ENCODE assay signal across 8 cellular contexts in genomic region chr2:231190531-231191197, GRCh38. TPM values are rescaled to one million over a fixed set of nuclear protein-coding genes. Genes with fewer than 3 reads are reported as not detected.
DNase-seq lines count a peak whose midpoint lies in the region; ATAC-seq and TF ChIP-seq lines count a peak whose summit lies in the region.

No MANE protein-coding gene starts in this region.

- H3K4me1 ChIP-seq in fibroblast of lung (ENCODE audit: control insufficient read depth, extremely low read depth, insufficient read depth, low read length) (peaks cover 20% of the 10 kb centered on the region), mesodermal cell (ENCODE audit: control insufficient read depth, insufficient read depth, low read length, poor library complexity, severe bottlenecking) (peaks cover 8% of the 10 kb centered on the region), thyroid gland (peaks cover 8 to 30% of the 10 kb centered on the region in 2 donors)

- no peaks in the 10 kb centered on the region for H3K79me2 ChIP-seq in fibroblast of lung (ENCODE audit: control insufficient read depth, insufficient read depth, low read length)

- H3K27me3 Mint-ChIP-seq in WTC11 (ENCODE audit: low read depth): no peaks in the 10 kb centered on the region

- ATAC-seq in WTC11: peak; percentile 75

- H3K36me3 ChIP-seq in fibroblast of lung (ENCODE audit: control insufficient read depth, insufficient read depth, low read length) (no peaks in the 10 kb centered on the region), mesodermal cell (ENCODE audit: control insufficient read depth, insufficient read depth, low read length) (no peaks in the 10 kb centered on the region), thyroid gland (no peaks in the 10 kb centered on the region)

- CTCF ChIA-PET in WTC11 (lab: Charles Lee): interaction anchor here (0.9 to 2.1 kb wide), 6 partner anchors 8 to 261 kb away, joined by 3 to 11 read pairs (median 6); no protein-coding TSS in a partner anchor

- H3K9me3 Mint-ChIP-seq in WTC11: no peaks in the 10 kb centered on the region

- TF ChIP-seq CTCF in WTC11 (IDR thresholded peaks at IDR 0.05) (no peak), fibroblast of lung (conservative IDR thresholded peaks at IDR 0.05 in 1 of 2, IDR thresholded peaks at IDR 0.05 in 1 of 2; ENCODE audit: low read depth in 1 of 2, low read length in 2 of 2) (no peak), thyroid gland (IDR thresholded peaks at IDR 0.05) (peak in 4 of 6 experiments; percentile 7 to 35 (median 13))

- H3K27ac ChIP-seq in fibroblast of lung (ENCODE audit: insufficient read depth, low read length): peak overlapping the region; percentile 72
- peak overlapping the region; percentile 24 for H3K27ac ChIP-seq in mesodermal cell (ENCODE audit: low read depth, low read length, severe bottlenecking)
- H3K27ac ChIP-seq in thyroid gland: peak overlapping the region; percentile 85 to 96 (median 86)

- no peaks in the 10 kb centered on the region for H3K9me3 ChIP-seq in fibroblast of lung (ENCODE audit: control insufficient read depth, insufficient read depth, low read depth, low read length)
- no peaks in the 10 kb centered on the region for H3K9me3 ChIP-seq in mesodermal cell (ENCODE audit: control insufficient read depth, low read length)
- H3K9me3 ChIP-seq in thyroid gland: no peaks in the 10 kb centered on the region

- WGBS in mesodermal cell (ENCODE audit: insufficient coverage in 2 of 2), 2 experiments: 44 to 53% methylated on average over 24 to 42 of the region's 42 CpGs
- WGBS in thyroid gland, 2 donors: 11 to 15% methylated on average over 15 to 20 of the region's 42 CpGs

- peak overlapping the region; percentile 69 for H3K9ac ChIP-seq in fibroblast of lung (ENCODE audit: insufficient read depth, low read length)

- no peak for TF ChIP-seq POLR2A in thyroid gland (IDR thresholded peaks at IDR 0.05)

- POLR2A ChIA-PET in WTC11 (lab: Charles Lee): interaction anchor here (0.7 to 1.2 kb wide), 3 partner anchors 262 to 293 kb away, joined by 3 to 5 read pairs (median 5); no protein-coding TSS in a partner anchor

- H3K27me3 ChIP-seq in fibroblast of lung (ENCODE audit: control insufficient read depth, insufficient read depth, low read length) (no peaks in the 10 kb centered on the region), thyroid gland (no peaks in the 10 kb centered on the region)

- peak overlapping the region; percentile 52 for H3K4me3 Mint-ChIP-seq in WTC11

- H3K36me3 Mint-ChIP-seq in WTC11: no peaks in the 10 kb centered on the region

- peak overlapping the region; percentile 58 for H3K4me2 ChIP-seq in fibroblast of lung (ENCODE audit: extremely low read depth, insufficient read depth, low read length)

- no peak overlapping the region for H3K27ac Mint-ChIP-seq in WTC11

- peak overlapping the region; percentile 26 for H2AFZ ChIP-seq in fibroblast of lung (ENCODE audit: low read length)

- H3K4me3 ChIP-seq in fibroblast of lung (replicated peaks in 1 of 4; ENCODE audit: control extremely low read depth in 1 of 4, insufficient read depth in 1 of 4, low read depth in 3 of 4, low read length in 4 of 4) (peak overlapping the region in 3 of 4 experiments; percentile 7 to 47 (median 17)), mesodermal cell (ENCODE audit: extremely low read depth, insufficient read depth, low read length, poor library complexity, severe bottlenecking) (no peak overlapping the region), thyroid gland (replicated peaks in 1 of 3) (peak overlapping the region; percentile 10 to 32 (median 13))

- H3K4me1 Mint-ChIP-seq in WTC11: peaks cover 33% of the 10 kb centered on the region

- intact Hi-C loops in thyroid gland (cut with DNase I): loop anchor here (5.0 kb wide), 1 partner anchor 88 kb away; no protein-coding TSS in a partner anchor

- DNase-seq in WTC11 (ENCODE audit: low spot score): peak; percentile 70
- DNase-seq in fibroblast of lung (ENCODE audit: low read depth in 2 of 2): peak; percentile 48 to 66
- DNase-seq in thyroid gland: peak; percentile 75 to 77
- DNase-seq in activated CD4-positive, CD25-positive, alpha-beta regulatory T cell treated with anti-CD3 and anti-CD28 coated beads, Interleukin-2, amount 50 U/mL, for 72 hours: no peak
- no peak for DNase-seq in cortex of kidney (lab: John Stamatoyannopoulos, UW)
- no peak for DNase-seq in stimulated activated CD4-positive, alpha-beta T cell treated with anti-CD3 and anti-CD28 coated beads, Interleukin-2, amount 100 ng/mL, for 48 hours
- DNase-seq in NCI-H748 treated with DMSO at 0.1 percent for 48 hours (lab: John Stamatoyannopoulos, UW): no peak

- H4K20me1 ChIP-seq in fibroblast of lung (ENCODE audit: control insufficient read depth, extremely low read depth, insufficient read depth, low read length): no peaks in the 10 kb centered on the region

TF ChIP-seq in WTC11, 78 proteins besides CTCF, POLR2A, EP300 and RAD21 (continues in another document):
- peak; percentile 87 for TF ChIP-seq ZNF423 (CRISPR knock-in tag; IDR thresholded peaks at IDR 0.05)
- 0 out of 2 replicates have a peak, but pooled peaks have one; percentile 33 for TF ChIP-seq ZNF219 (CRISPR knock-in tag; IDR thresholded peaks at IDR 0.05; ENCODE audit: borderline replicate concordance)
- TF ChIP-seq, protein P1, sequence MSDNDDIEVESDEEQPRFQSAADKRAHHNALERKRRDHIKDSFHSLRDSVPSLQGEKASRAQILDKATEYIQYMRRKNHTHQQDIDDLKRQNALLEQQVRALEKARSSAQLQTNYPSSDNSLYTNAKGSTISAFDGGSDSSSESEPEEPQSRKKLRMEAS (CRISPR knock-in tag; IDR thresholded peaks at IDR 0.05): peak; percentile 40; the same call in 1 of the 2 replicates
- 0 out of 2 replicates have a peak, but pooled peaks have one; percentile 45 for TF ChIP-seq MYBL2 (CRISPR knock-in tag; IDR thresholded peaks at IDR 0.05)
- TF ChIP-seq ZNF121 (CRISPR knock-in tag; IDR thresholded peaks at IDR 0.05): 0 out of 2 replicates have a peak, but pooled peaks have one; percentile 47
- TF ChIP-seq, protein P2, sequence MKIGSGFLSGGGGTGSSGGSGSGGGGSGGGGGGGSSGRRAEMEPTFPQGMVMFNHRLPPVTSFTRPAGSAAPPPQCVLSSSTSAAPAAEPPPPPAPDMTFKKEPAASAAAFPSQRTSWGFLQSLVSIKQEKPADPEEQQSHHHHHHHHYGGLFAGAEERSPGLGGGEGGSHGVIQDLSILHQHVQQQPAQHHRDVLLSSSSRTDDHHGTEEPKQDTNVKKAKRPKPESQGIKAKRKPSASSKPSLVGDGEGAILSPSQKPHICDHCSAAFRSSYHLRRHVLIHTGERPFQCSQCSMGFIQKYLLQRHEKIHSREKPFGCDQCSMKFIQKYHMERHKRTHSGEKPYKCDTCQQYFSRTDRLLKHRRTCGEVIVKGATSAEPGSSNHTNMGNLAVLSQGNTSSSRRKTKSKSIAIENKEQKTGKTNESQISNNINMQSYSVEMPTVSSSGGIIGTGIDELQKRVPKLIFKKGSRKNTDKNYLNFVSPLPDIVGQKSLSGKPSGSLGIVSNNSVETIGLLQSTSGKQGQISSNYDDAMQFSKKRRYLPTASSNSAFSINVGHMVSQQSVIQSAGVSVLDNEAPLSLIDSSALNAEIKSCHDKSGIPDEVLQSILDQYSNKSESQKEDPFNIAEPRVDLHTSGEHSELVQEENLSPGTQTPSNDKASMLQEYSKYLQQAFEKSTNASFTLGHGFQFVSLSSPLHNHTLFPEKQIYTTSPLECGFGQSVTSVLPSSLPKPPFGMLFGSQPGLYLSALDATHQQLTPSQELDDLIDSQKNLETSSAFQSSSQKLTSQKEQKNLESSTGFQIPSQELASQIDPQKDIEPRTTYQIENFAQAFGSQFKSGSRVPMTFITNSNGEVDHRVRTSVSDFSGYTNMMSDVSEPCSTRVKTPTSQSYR (CRISPR knock-in tag; IDR thresholded peaks at IDR 0.05): no peak
- TF ChIP-seq GTF2I (CRISPR knock-in tag; conservative IDR thresholded peaks at IDR 0.05): no peak
- TF ChIP-seq ETV6 (CRISPR knock-in tag; IDR thresholded peaks at IDR 0.05): peak; percentile 56; the same call in 1 of the 2 replicates
- TF ChIP-seq FOXK1 (CRISPR knock-in tag; IDR thresholded peaks at IDR 0.05): peak; percentile 34; the same call in 1 of the 2 replicates
- peak; percentile 79; the same call in 1 of the 2 replicates for TF ChIP-seq SMAD4 (CRISPR knock-in tag; IDR thresholded peaks at IDR 0.05)
- no peak for TF ChIP-seq JAZF1 (CRISPR knock-in tag; IDR thresholded peaks at IDR 0.05)
- no peak for TF ChIP-seq STAT6 (CRISPR knock-in tag; conservative IDR thresholded peaks at IDR 0.05; ENCODE audit: low read depth)

RNA-seq across cellular contexts. Expression of gene ARMC9, which starts 7.8 kb away (rescaled TPM):
- total RNA-seq in WTC11 (2021): 34.5 to 37.5 TPM (median 34.9 TPM) in 3 replicates
- total RNA-seq in fibroblast of lung: 60.4 and 153 TPM in 2 replicates
- 68.4 and 114 TPM in 2 replicates for polyA plus RNA-seq in fibroblast of lung
- polyA plus RNA-seq in fibroblast of lung (2012): 43.9 and 84.4 TPM in 2 replicates
- polyA minus RNA-seq in fibroblast of lung (ENCODE audit: low replicate concordance): 120 and 131 TPM in 2 replicates
- 38.2 TPM for polyA plus RNA-seq in mesodermal cell (2013, experiment 1 of 2)
- 34.0 TPM for polyA plus RNA-seq in mesodermal cell (2013, experiment 2 of 2)
- 10 to 100 TPM; 20.3 to 30.7 (median 28.0) TPM for total RNA-seq in thyroid gland

Comparison
In these comparisons a context has a peak if more than half of its experiments do, and no peak if none do; other contexts are left out.
1. DNase-seq: peak in WTC11 (single experiment), fibroblast of lung (2 of 2) and thyroid gland (2 of 2); none in activated CD4-positive, CD25-positive, alpha-beta regulatory T cell treated with anti-CD3 and anti-CD28 coated beads, Interleukin-2, amount 50 U/mL, for 72 hours (single experiment), cortex of kidney (single experiment), stimulated activated CD4-positive, alpha-beta T cell treated with anti-CD3 and anti-CD28 coated beads, Interleukin-2, amount 100 ng/mL, for 48 hours (0 of 2) and NCI-H748 treated with DMSO at 0.1 percent for 48 hours (single experiment).
2. CTCF ChIP-seq: peak in thyroid gland (4 of 6); none in WTC11 (single experiment) and fibroblast of lung (0 of 2).
3. H3K27ac ChIP-seq: peak in every context shown above with its lines; median percentile 86 in thyroid gland; 72 in fibroblast of lung; 24 in mesodermal cell.